Comparison of ENCODE assay signal across 16 cellular contexts in genomic region chr12:98296462-98297079, GRCh38.
DNase-seq lines count a peak whose midpoint lies in the region; ATAC-seq lines count a peak whose summit lies in the region.
"Had no signal": no experiment of that assay in that cellular context is flagged by ENCODE, and none has a peak within 500 bp of the region (broad histone marks: within the 10 kb centered on the region; RNA-seq: fewer than 3 reads in every experiment).

No MANE protein-coding gene starts in this region.

- ATAC-seq in T-helper 17 cell (no peak), HG03139 (IDR thresholded peaks at IDR 0.05; ENCODE audit: unreplicated experiment) (no peak)
- ATAC-seq in stimulated activated effector memory CD8-positive, alpha-beta T cell treated with anti-CD3 and anti-CD28 coated beads, Interleukin-12 subunit alpha, Interleukin-12 subunit beta, amount 100 ng/mL, for 72 hours = no peak

- DNase-seq in ELF-1 (ENCODE audit: low read depth, low spot score) (peak; percentile 57), NCI-H69 (lab: John Stamatoyannopoulos, UW) (peak; percentile 70), foreskin melanocyte (peak; percentile 5), neuronal stem cell (ENCODE audit: low spot score) (peak; percentile 20), T-helper 17 cell (no peak)
- DNase-seq in stimulated activated CD4-positive, alpha-beta T cell treated with anti-CD3 and anti-CD28 coated beads, Interleukin-1b, Interleukin-23, amount 100 ng/mL, for 48 hours = no peak
- no peak for DNase-seq in stimulated activated effector memory CD8-positive, alpha-beta T cell treated with anti-CD3 and anti-CD28 coated beads, Interleukin-12 subunit alpha, Interleukin-12 subunit beta, amount 100 ng/mL, for 72 hours (ENCODE audit: low spot score in 2 of 2)
- DNase-seq: activated B cell treated with CpG ODN at 0.5 μM for 24 hours, naive B cell, NCI-H2081, NCI-H510A treated with DMSO at 0.1 percent for 48 hours, spleen, testis had no signal

- H3K27me3 Mint-ChIP-seq in T-helper 17 cell = peaks cover 37% of the 10 kb centered on the region

- no peak overlapping the region for H3K27ac ChIP-seq in neuronal stem cell (replicated peaks; ENCODE audit: low read length)
- H3K27ac ChIP-seq: esophagus muscularis mucosa, spleen, testis had no signal

- no peak overlapping the region for H2AK5ac ChIP-seq in neuronal stem cell (ENCODE audit: low read depth, low read length)

- no peaks in the 10 kb centered on the region for H3K36me3 Mint-ChIP-seq in T-helper 17 cell (ENCODE audit: low read depth)
- no peaks in the 10 kb centered on the region for H3K36me3 Mint-ChIP-seq in stimulated activated effector memory CD8-positive, alpha-beta T cell treated with anti-CD3 and anti-CD28 coated beads, Interleukin-12 subunit alpha, Interleukin-12 subunit beta, amount 100 ng/mL, for 72 hours
- H3K36me3 Mint-ChIP-seq: naive B cell had no signal

- no peaks in the 10 kb centered on the region for H3K4me1 Mint-ChIP-seq in T-helper 17 cell
- no peaks in the 10 kb centered on the region for H3K4me1 Mint-ChIP-seq in stimulated activated effector memory CD8-positive, alpha-beta T cell treated with anti-CD3 and anti-CD28 coated beads, Interleukin-12 subunit alpha, Interleukin-12 subunit beta, amount 100 ng/mL, for 72 hours
- H3K4me1 Mint-ChIP-seq: activated B cell treated with CpG ODN at 0.5 μM for 24 hours, naive B cell had no signal

- no peak overlapping the region for H3K4me2 ChIP-seq in neuronal stem cell (ENCODE audit: insufficient read depth, low read length, poor library complexity, severe bottlenecking)

- H3K79me1 ChIP-seq in neuronal stem cell (ENCODE audit: low read depth, low read length) = no peaks in the 10 kb centered on the region

- no peak overlapping the region for H2BK5ac ChIP-seq in neuronal stem cell (ENCODE audit: low read length)

- no CpG with 5 or more reads among the region's 6 CpGs for WGBS in neuronal stem cell (ENCODE audit: extremely low coverage in 2 of 2, insufficient read length in 2 of 2, insufficient replicate concordance in 1 of 2), 2 donors

- H3K4me3 ChIP-seq in neuronal stem cell (ENCODE audit: low read length in 2 of 2) = no peak overlapping the region
- H3K4me3 ChIP-seq: esophagus muscularis mucosa, lung, spleen, testis had no signal

- H3K9me3 ChIP-seq in neuronal stem cell (replicated peaks in 1 of 2; ENCODE audit: control insufficient read depth in 2 of 2, insufficient read depth in 1 of 2, low read depth in 1 of 2, low read length in 2 of 2) (no peaks in the 10 kb centered on the region), T-helper 17 cell (ENCODE audit: control insufficient read depth, low read length, poor library complexity, severe bottlenecking) (no peaks in the 10 kb centered on the region)
- H3K9me3 ChIP-seq: esophagus muscularis mucosa, spleen, testis had no signal

- no peak overlapping the region for H3K18ac ChIP-seq in neuronal stem cell (ENCODE audit: low read length)

- no peak overlapping the region for H4K91ac ChIP-seq in neuronal stem cell (ENCODE audit: low read depth, low read length, poor library complexity)

- no peak overlapping the region for H2BK120ac ChIP-seq in neuronal stem cell (ENCODE audit: low read depth, low read length)

- peaks cover 0 to 6% (median 0%) of the 10 kb centered on the region in 3 experiments for H3K27me3 ChIP-seq in neuronal stem cell (ENCODE audit: control insufficient read depth in 3 of 3, insufficient read depth in 3 of 3, low read depth in 1 of 3, low read length in 3 of 3)
- H3K27me3 ChIP-seq: esophagus muscularis mucosa, spleen, testis had no signal

- H3K9me3 Mint-ChIP-seq in stimulated activated effector memory CD8-positive, alpha-beta T cell treated with anti-CD3 and anti-CD28 coated beads, Interleukin-12 subunit alpha, Interleukin-12 subunit beta, amount 100 ng/mL, for 72 hours = no peaks in the 10 kb centered on the region
- H3K9me3 Mint-ChIP-seq: activated B cell treated with CpG ODN at 0.5 μM for 24 hours had no signal

- H3K9ac ChIP-seq in neuronal stem cell (ENCODE audit: low read depth, low read length, poor library complexity) = no peak overlapping the region

- no peak overlapping the region for H3K23ac ChIP-seq in neuronal stem cell (ENCODE audit: low read depth, low read length, poor library complexity)

- H3K4me3 Mint-ChIP-seq in T-helper 17 cell = no peak overlapping the region
- no peak overlapping the region for H3K4me3 Mint-ChIP-seq in stimulated activated effector memory CD8-positive, alpha-beta T cell treated with anti-CD3 and anti-CD28 coated beads, Interleukin-12 subunit alpha, Interleukin-12 subunit beta, amount 100 ng/mL, for 72 hours
- H3K4me3 Mint-ChIP-seq: activated B cell treated with CpG ODN at 0.5 μM for 24 hours, naive B cell had no signal

- no peak overlapping the region for H2AFZ ChIP-seq in neuronal stem cell (ENCODE audit: low read length)

- peaks cover 0 to 1% of the 10 kb centered on the region in 2 donors for H3K4me1 ChIP-seq in neuronal stem cell (ENCODE audit: control insufficient read depth in 2 of 2, insufficient read depth in 1 of 2, low read depth in 1 of 2, low read length in 2 of 2)
- H3K4me1 ChIP-seq: esophagus muscularis mucosa, spleen had no signal

- no peak overlapping the region for H2BK15ac ChIP-seq in neuronal stem cell (ENCODE audit: low read length)

- H3K36me3 ChIP-seq in neuronal stem cell (replicated peaks in 1 of 2; ENCODE audit: control insufficient read depth in 2 of 2, insufficient read depth in 2 of 2, low read length in 2 of 2) = no peaks in the 10 kb centered on the region
- H3K36me3 ChIP-seq: esophagus muscularis mucosa, spleen had no signal

- no peak overlapping the region for H4K8ac ChIP-seq in neuronal stem cell (ENCODE audit: low read depth, low read length)

- no peak overlapping the region for H3K27ac Mint-ChIP-seq in T-helper 17 cell
- H3K27ac Mint-ChIP-seq in stimulated activated effector memory CD8-positive, alpha-beta T cell treated with anti-CD3 and anti-CD28 coated beads, Interleukin-12 subunit alpha, Interleukin-12 subunit beta, amount 100 ng/mL, for 72 hours = no peak overlapping the region
- H3K27ac Mint-ChIP-seq: activated B cell treated with CpG ODN at 0.5 μM for 24 hours, naive B cell had no signal

- no peak overlapping the region for H3K4ac ChIP-seq in neuronal stem cell (ENCODE audit: low read length)

- no peak overlapping the region for H2BK12ac ChIP-seq in neuronal stem cell (ENCODE audit: low read length)

- H3K14ac ChIP-seq in neuronal stem cell (ENCODE audit: low read length) = no peak overlapping the region

Comparison
In these comparisons a context has a peak if more than half of its experiments do, and no peak if none do; other contexts are left out.
1. DNase-seq: peak in ELF-1 (single experiment), NCI-H69 (single experiment), foreskin melanocyte (single experiment) and neuronal stem cell (single experiment); none in T-helper 17 cell (0 of 3), stimulated activated CD4-positive, alpha-beta T cell treated with anti-CD3 and anti-CD28 coated beads, Interleukin-1b, Interleukin-23, amount 100 ng/mL, for 48 hours (single experiment) and stimulated activated effector memory CD8-positive, alpha-beta T cell treated with anti-CD3 and anti-CD28 coated beads, Interleukin-12 subunit alpha, Interleukin-12 subunit beta, amount 100 ng/mL, for 72 hours (0 of 2).